In the genomic region with DNA sequence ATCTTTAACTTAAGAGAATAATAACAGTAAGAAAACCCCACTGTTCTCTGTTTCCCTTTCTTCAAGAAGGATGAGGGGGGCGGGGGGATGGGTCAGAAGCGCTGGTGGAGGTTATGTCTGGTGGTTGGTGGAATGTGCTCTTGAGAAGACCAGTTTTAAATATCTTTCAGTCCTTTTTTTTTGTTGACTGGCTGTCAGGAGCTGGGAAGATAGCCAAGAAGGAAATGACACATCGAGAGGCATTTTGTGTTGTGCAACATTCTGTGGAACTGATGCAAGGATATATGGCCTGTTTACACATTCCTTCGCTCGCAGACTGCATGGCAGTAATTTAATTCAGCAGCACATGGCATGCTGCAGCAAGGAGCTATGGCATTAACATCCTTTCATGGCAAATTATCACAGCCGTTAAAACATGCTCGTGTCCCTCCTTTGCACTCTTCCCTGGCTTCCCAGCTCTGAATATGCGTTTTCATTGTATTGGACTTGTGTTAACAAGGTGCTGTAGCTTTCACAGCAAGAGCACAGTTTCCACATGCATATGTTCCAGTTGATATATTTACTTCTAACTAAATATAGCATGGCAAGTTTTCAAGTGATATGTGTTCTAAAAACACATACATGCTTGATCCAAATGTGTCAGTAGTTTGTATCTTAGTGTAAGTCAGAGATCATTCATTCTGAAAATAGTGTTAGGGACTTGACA, we compare ENCODE assay signal across 1 cellular context.
TF ChIP-seq lines count a peak whose summit lies in the region.

No MANE protein-coding gene starts in this region.

TF ChIP-seq in K562, 482 proteins besides CTCF, POLR2A, EP300 and RAD21 (continued from another document and continues in another):
- TF ChIP-seq, protein P1, sequence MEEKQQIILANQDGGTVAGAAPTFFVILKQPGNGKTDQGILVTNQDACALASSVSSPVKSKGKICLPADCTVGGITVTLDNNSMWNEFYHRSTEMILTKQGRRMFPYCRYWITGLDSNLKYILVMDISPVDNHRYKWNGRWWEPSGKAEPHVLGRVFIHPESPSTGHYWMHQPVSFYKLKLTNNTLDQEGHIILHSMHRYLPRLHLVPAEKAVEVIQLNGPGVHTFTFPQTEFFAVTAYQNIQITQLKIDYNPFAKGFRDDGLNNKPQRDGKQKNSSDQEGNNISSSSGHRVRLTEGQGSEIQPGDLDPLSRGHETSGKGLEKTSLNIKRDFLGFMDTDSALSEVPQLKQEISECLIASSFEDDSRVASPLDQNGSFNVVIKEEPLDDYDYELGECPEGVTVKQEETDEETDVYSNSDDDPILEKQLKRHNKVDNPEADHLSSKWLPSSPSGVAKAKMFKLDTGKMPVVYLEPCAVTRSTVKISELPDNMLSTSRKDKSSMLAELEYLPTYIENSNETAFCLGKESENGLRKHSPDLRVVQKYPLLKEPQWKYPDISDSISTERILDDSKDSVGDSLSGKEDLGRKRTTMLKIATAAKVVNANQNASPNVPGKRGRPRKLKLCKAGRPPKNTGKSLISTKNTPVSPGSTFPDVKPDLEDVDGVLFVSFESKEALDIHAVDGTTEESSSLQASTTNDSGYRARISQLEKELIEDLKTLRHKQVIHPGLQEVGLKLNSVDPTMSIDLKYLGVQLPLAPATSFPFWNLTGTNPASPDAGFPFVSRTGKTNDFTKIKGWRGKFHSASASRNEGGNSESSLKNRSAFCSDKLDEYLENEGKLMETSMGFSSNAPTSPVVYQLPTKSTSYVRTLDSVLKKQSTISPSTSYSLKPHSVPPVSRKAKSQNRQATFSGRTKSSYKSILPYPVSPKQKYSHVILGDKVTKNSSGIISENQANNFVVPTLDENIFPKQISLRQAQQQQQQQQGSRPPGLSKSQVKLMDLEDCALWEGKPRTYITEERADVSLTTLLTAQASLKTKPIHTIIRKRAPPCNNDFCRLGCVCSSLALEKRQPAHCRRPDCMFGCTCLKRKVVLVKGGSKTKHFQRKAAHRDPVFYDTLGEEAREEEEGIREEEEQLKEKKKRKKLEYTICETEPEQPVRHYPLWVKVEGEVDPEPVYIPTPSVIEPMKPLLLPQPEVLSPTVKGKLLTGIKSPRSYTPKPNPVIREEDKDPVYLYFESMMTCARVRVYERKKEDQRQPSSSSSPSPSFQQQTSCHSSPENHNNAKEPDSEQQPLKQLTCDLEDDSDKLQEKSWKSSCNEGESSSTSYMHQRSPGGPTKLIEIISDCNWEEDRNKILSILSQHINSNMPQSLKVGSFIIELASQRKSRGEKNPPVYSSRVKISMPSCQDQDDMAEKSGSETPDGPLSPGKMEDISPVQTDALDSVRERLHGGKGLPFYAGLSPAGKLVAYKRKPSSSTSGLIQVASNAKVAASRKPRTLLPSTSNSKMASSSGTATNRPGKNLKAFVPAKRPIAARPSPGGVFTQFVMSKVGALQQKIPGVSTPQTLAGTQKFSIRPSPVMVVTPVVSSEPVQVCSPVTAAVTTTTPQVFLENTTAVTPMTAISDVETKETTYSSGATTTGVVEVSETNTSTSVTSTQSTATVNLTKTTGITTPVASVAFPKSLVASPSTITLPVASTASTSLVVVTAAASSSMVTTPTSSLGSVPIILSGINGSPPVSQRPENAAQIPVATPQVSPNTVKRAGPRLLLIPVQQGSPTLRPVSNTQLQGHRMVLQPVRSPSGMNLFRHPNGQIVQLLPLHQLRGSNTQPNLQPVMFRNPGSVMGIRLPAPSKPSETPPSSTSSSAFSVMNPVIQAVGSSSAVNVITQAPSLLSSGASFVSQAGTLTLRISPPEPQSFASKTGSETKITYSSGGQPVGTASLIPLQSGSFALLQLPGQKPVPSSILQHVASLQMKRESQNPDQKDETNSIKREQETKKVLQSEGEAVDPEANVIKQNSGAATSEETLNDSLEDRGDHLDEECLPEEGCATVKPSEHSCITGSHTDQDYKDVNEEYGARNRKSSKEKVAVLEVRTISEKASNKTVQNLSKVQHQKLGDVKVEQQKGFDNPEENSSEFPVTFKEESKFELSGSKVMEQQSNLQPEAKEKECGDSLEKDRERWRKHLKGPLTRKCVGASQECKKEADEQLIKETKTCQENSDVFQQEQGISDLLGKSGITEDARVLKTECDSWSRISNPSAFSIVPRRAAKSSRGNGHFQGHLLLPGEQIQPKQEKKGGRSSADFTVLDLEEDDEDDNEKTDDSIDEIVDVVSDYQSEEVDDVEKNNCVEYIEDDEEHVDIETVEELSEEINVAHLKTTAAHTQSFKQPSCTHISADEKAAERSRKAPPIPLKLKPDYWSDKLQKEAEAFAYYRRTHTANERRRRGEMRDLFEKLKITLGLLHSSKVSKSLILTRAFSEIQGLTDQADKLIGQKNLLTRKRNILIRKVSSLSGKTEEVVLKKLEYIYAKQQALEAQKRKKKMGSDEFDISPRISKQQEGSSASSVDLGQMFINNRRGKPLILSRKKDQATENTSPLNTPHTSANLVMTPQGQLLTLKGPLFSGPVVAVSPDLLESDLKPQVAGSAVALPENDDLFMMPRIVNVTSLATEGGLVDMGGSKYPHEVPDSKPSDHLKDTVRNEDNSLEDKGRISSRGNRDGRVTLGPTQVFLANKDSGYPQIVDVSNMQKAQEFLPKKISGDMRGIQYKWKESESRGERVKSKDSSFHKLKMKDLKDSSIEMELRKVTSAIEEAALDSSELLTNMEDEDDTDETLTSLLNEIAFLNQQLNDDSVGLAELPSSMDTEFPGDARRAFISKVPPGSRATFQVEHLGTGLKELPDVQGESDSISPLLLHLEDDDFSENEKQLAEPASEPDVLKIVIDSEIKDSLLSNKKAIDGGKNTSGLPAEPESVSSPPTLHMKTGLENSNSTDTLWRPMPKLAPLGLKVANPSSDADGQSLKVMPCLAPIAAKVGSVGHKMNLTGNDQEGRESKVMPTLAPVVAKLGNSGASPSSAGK (IDR thresholded peaks at IDR 0.05), result peak; percentile 98
- no peak for TF ChIP-seq ZNF174 (CRISPR knock-in tag; IDR thresholded peaks at IDR 0.05)
- TF ChIP-seq PHF8 (IDR thresholded peaks at IDR 0.05; ENCODE audit: borderline replicate concordance, low read length), result peak; percentile 38; the same call in 1 of the 2 replicates
- no peak for TF ChIP-seq ARHGAP35 (IDR thresholded peaks at IDR 0.05; ENCODE audit: partially characterized antibody)
- TF ChIP-seq FUS (optimal IDR thresholded peaks at IDR 0.05; ENCODE audit: low read depth, low read length), result no peak
- no peak for TF ChIP-seq ZNF143 (CRISPR knock-in tag; IDR thresholded peaks at IDR 0.05)
- no peak for TF ChIP-seq CSDE1 (IDR thresholded peaks at IDR 0.05)
- no peak for TF ChIP-seq SAFB2 (IDR thresholded peaks at IDR 0.05; ENCODE audit: borderline replicate concordance, low read depth, low read length, severe bottlenecking)
- no peak for TF ChIP-seq TAF15 (IDR thresholded peaks at IDR 0.05; ENCODE audit: low read depth, low read length)
- TF ChIP-seq EGR1 (conservative IDR thresholded peaks at IDR 0.05), result peak; percentile 47; the same call in 1 of the 2 replicates
- TF ChIP-seq ZSCAN32 (CRISPR knock-in tag; IDR thresholded peaks at IDR 0.05), result peak; percentile 79; the same call in 1 of the 2 replicates
- TF ChIP-seq, protein P2, sequence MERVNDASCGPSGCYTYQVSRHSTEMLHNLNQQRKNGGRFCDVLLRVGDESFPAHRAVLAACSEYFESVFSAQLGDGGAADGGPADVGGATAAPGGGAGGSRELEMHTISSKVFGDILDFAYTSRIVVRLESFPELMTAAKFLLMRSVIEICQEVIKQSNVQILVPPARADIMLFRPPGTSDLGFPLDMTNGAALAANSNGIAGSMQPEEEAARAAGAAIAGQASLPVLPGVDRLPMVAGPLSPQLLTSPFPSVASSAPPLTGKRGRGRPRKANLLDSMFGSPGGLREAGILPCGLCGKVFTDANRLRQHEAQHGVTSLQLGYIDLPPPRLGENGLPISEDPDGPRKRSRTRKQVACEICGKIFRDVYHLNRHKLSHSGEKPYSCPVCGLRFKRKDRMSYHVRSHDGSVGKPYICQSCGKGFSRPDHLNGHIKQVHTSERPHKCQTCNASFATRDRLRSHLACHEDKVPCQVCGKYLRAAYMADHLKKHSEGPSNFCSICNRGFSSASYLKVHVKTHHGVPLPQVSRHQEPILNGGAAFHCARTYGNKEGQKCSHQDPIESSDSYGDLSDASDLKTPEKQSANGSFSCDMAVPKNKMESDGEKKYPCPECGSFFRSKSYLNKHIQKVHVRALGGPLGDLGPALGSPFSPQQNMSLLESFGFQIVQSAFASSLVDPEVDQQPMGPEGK (CRISPR knock-in tag; IDR thresholded peaks at IDR 0.05; ENCODE audit: borderline replicate concordance), result peak; percentile 90; the same call in 1 of the 2 replicates
- no peak for TF ChIP-seq CBX8 (IDR thresholded peaks at IDR 0.05; ENCODE audit: borderline replicate concordance, extremely low read depth, low read depth, low read length, poor library complexity, severe bottlenecking)
- TF ChIP-seq, protein P3, sequence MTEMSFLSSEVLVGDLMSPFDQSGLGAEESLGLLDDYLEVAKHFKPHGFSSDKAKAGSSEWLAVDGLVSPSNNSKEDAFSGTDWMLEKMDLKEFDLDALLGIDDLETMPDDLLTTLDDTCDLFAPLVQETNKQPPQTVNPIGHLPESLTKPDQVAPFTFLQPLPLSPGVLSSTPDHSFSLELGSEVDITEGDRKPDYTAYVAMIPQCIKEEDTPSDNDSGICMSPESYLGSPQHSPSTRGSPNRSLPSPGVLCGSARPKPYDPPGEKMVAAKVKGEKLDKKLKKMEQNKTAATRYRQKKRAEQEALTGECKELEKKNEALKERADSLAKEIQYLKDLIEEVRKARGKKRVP (CRISPR knock-in tag; IDR thresholded peaks at IDR 0.05), result peak; percentile 95
- TF ChIP-seq FOS (IDR thresholded peaks at IDR 0.05; ENCODE audit: extremely low read depth, insufficient read length), result peak; percentile 58
- TF ChIP-seq ZNF232 (CRISPR knock-in tag; IDR thresholded peaks at IDR 0.05), result no peak
- TF ChIP-seq, protein P4, sequence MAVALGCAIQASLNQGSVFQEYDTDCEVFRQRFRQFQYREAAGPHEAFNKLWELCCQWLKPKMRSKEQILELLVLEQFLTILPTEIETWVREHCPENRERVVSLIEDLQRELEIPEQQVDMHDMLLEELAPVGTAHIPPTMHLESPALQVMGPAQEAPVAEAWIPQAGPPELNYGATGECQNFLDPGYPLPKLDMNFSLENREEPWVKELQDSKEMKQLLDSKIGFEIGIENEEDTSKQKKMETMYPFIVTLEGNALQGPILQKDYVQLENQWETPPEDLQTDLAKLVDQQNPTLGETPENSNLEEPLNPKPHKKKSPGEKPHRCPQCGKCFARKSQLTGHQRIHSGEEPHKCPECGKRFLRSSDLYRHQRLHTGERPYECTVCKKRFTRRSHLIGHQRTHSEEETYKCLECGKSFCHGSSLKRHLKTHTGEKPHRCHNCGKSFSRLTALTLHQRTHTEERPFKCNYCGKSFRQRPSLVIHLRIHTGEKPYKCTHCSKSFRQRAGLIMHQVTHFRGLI (CRISPR knock-in tag; IDR thresholded peaks at IDR 0.05), result no peak
- TF ChIP-seq, protein P5, sequence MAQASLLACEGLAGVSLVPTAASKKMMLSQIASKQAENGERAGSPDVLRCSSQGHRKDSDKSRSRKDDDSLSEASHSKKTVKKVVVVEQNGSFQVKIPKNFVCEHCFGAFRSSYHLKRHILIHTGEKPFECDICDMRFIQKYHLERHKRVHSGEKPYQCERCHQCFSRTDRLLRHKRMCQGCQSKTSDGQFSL (CRISPR knock-in tag; IDR thresholded peaks at IDR 0.05), result peak; percentile 28; the same call in 1 of the 2 replicates
- TF ChIP-seq, protein P5 (tag; IDR thresholded peaks at IDR 0.05), result peak in 1 of 2 experiments; percentile 67; a peak in 1 of 4 replicates
- no peak; the same call in 1 of the 2 replicates for TF ChIP-seq NFIX (CRISPR knock-in tag; IDR thresholded peaks at IDR 0.05; ENCODE audit: low read depth)
- no peak for TF ChIP-seq ZNF165 (CRISPR knock-in tag; IDR thresholded peaks at IDR 0.05; ENCODE audit: borderline replicate concordance)
- TF ChIP-seq PHF21A (IDR thresholded peaks at IDR 0.05; ENCODE audit: borderline replicate concordance, low read depth), result no peak
- peak; percentile 77 for TF ChIP-seq RBBP5 (IDR thresholded peaks at IDR 0.05; ENCODE audit: borderline replicate concordance, insufficient read depth, low read length, poor library complexity, severe bottlenecking)
- peak in 1 of 2 experiments; percentile 80; a peak in 2 of 4 replicates for TF ChIP-seq ETV6 (IDR thresholded peaks at IDR 0.05; ENCODE audit: borderline replicate concordance in 1 of 2, low read depth in 2 of 2, low read length in 1 of 2)
- no peak for TF ChIP-seq ETV6 (CRISPR knock-in tag; IDR thresholded peaks at IDR 0.05; ENCODE audit: borderline replicate concordance)
- TF ChIP-seq MED1 (CRISPR knock-in tag; IDR thresholded peaks at IDR 0.05; ENCODE audit: borderline replicate concordance), result no peak
- TF ChIP-seq, protein P6, sequence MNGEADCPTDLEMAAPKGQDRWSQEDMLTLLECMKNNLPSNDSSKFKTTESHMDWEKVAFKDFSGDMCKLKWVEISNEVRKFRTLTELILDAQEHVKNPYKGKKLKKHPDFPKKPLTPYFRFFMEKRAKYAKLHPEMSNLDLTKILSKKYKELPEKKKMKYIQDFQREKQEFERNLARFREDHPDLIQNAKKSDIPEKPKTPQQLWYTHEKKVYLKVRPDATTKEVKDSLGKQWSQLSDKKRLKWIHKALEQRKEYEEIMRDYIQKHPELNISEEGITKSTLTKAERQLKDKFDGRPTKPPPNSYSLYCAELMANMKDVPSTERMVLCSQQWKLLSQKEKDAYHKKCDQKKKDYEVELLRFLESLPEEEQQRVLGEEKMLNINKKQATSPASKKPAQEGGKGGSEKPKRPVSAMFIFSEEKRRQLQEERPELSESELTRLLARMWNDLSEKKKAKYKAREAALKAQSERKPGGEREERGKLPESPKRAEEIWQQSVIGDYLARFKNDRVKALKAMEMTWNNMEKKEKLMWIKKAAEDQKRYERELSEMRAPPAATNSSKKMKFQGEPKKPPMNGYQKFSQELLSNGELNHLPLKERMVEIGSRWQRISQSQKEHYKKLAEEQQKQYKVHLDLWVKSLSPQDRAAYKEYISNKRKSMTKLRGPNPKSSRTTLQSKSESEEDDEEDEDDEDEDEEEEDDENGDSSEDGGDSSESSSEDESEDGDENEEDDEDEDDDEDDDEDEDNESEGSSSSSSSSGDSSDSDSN (IDR thresholded peaks at IDR 0.05; ENCODE audit: borderline replicate concordance in 1 of 2, low read depth in 2 of 2, low read length in 2 of 2), result 0 out of 4 replicates have a peak, but pooled peaks of 1 of the 2 experiments have one; percentile 28
- no peak for TF ChIP-seq WHSC1 (IDR thresholded peaks at IDR 0.05; ENCODE audit: low read length)
- peak; percentile 99 for TF ChIP-seq JUND (IDR thresholded peaks at IDR 0.05; ENCODE audit: borderline replicate concordance, low read depth, low read length)
- peak; percentile 100 for TF ChIP-seq JUND (tag; IDR thresholded peaks at IDR 0.05; ENCODE audit: borderline replicate concordance, low read depth, low read length)
- TF ChIP-seq, protein P7, sequence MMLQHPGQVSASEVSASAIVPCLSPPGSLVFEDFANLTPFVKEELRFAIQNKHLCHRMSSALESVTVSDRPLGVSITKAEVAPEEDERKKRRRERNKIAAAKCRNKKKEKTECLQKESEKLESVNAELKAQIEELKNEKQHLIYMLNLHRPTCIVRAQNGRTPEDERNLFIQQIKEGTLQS (IDR thresholded peaks at IDR 0.05), result peak; percentile 99
- TF ChIP-seq, protein P7 (CRISPR knock-in tag; conservative IDR thresholded peaks at IDR 0.05), result peak; percentile 95
- no peak for TF ChIP-seq ZNF274 (IDR thresholded peaks at IDR 0.05; ENCODE audit: borderline replicate concordance, low read depth, low read length)
- TF ChIP-seq SMAD3 (CRISPR knock-in tag; conservative IDR thresholded peaks at IDR 0.05), result no peak
